Comparison of ENCODE assay signal across 10 cellular contexts in genomic region chr4:173508386-173509002, GRCh38. TPM values are rescaled to one million over a fixed set of nuclear protein-coding genes. Genes with fewer than 3 reads are reported as not detected.
DNase-seq lines count a peak whose midpoint lies in the region; ATAC-seq and TF ChIP-seq lines count a peak whose summit lies in the region.
"Had no signal": no experiment of that assay in that cellular context is flagged by ENCODE, and none has a peak within 500 bp of the region (broad histone marks: within the 10 kb centered on the region; RNA-seq: fewer than 3 reads in every experiment).

No MANE protein-coding gene starts in this region.

- peaks cover 97% of the 10 kb centered on the region for H3K27me3 ChIP-seq in CD4-positive, alpha-beta T cell (ENCODE audit: control insufficient read depth, insufficient read depth, low read length)
- peaks cover 100% of the 10 kb centered on the region for H3K27me3 ChIP-seq in ectodermal cell (ENCODE audit: control insufficient read depth, insufficient read depth, low read length, poor library complexity, severe bottlenecking)

- ATAC-seq in CD4-positive, alpha-beta T cell (ENCODE audit: poor library complexity) = no peak
- peak; percentile 0 for ATAC-seq in HG03354 (IDR thresholded peaks at IDR 0.05; ENCODE audit: poor library complexity, severe bottlenecking, unreplicated experiment)
- no peak for ATAC-seq in natural killer cell
- no peak for ATAC-seq in sciatic nerve
- no peak for ATAC-seq in GM18520 (IDR thresholded peaks at IDR 0.05; ENCODE audit: unreplicated experiment)

- H3K9me3 Mint-ChIP-seq in CD4-positive, alpha-beta T cell = no peaks in the 10 kb centered on the region
- H3K9me3 Mint-ChIP-seq in natural killer cell = no peaks in the 10 kb centered on the region

- no peak overlapping the region for H3K27ac Mint-ChIP-seq in CD4-positive, alpha-beta T cell
- no peak overlapping the region for H3K27ac Mint-ChIP-seq in natural killer cell

- whole genome bisulfite sequencing in ectodermal cell, 2 experiments = 3% methylated on average over 31 of the region's 31 CpGs

- H3K36me3 Mint-ChIP-seq in CD4-positive, alpha-beta T cell (ENCODE audit: low read depth) = no peaks in the 10 kb centered on the region
- no peaks in the 10 kb centered on the region for H3K36me3 Mint-ChIP-seq in natural killer cell

- intact Hi-C loops in CD4-positive, alpha-beta T cell (cut with DNase I, micrococcal nuclease) = loop anchor here (10.0 kb wide), 2 partner anchors 646 to 806 kb away; no protein-coding TSS in a partner anchor
- intact Hi-C loops in natural killer cell (cut with micrococcal nuclease) = no loop called here
- intact Hi-C loops in sciatic nerve (cut with DNase I) = no loop called here

- TF ChIP-seq CTCF in CD4-positive, alpha-beta T cell (IDR thresholded peaks at IDR 0.05) = no peak
- TF ChIP-seq CTCF in natural killer cell (IDR thresholded peaks at IDR 0.05) = no peak

- POLR2A ChIA-PET in CD4-positive, alpha-beta T cell (lab: Charles Lee) = interaction anchor here (1.8 kb wide), 1 partner anchor 175 kb away, joined by 7 read pairs; the partner anchor contains the start of gene HMGB2

- H3K4me3 Mint-ChIP-seq in CD4-positive, alpha-beta T cell = peak overlapping the region; percentile 85
- H3K4me3 Mint-ChIP-seq in natural killer cell = peak overlapping the region; percentile 79

- H3K36me3 ChIP-seq in ectodermal cell (ENCODE audit: control insufficient read depth, insufficient read depth, low read length) = no peaks in the 10 kb centered on the region
- H3K36me3 ChIP-seq: lower lobe of right lung had no signal

- CTCF ChIA-PET in CD4-positive, alpha-beta T cell (lab: Charles Lee) = no interaction called here

- peaks cover 46% of the 10 kb centered on the region for H3K4me1 Mint-ChIP-seq in CD4-positive, alpha-beta T cell (ENCODE audit: low read depth)
- peaks cover 22 to 38% of the 10 kb centered on the region in 2 donors for H3K4me1 Mint-ChIP-seq in natural killer cell

- H3K4me3 ChIP-seq in ectodermal cell (ENCODE audit: insufficient read depth, low read depth, low read length) = peak overlapping the region; percentile 46

- peaks cover 97% of the 10 kb centered on the region for H3K27me3 Mint-ChIP-seq in CD4-positive, alpha-beta T cell
- H3K27me3 Mint-ChIP-seq in natural killer cell (ENCODE audit: low read depth in 2 of 2) = peaks cover 61 to 72% of the 10 kb centered on the region in 2 donors

- no peak for DNase-seq in CD4-positive, alpha-beta T cell
- DNase-seq in natural killer cell = no peak
- DNase-seq in sciatic nerve (ENCODE audit: low spot score) = no peak
- DNase-seq in KG1 (lab: John Stamatoyannopoulos, UW) = no peak
- DNase-seq in NCI-H345 (lab: John Stamatoyannopoulos, UW) = no peak
- DNase-seq: lower lobe of right lung; stimulated activated CD4-positive, alpha-beta T cell treated with anti-CD3 and anti-CD28 coated beads, Interleukin-4, amount 100 ng/mL, for 1 hour had no signal

- peaks cover 5% of the 10 kb centered on the region for H3K9me3 ChIP-seq in CD4-positive, alpha-beta T cell (ENCODE audit: control insufficient read depth, low read length)
- H3K9me3 ChIP-seq in ectodermal cell (ENCODE audit: control insufficient read depth, low read length) = no peaks in the 10 kb centered on the region
- H3K9me3 ChIP-seq: lower lobe of right lung had no signal

- H3K27ac ChIP-seq in CD4-positive, alpha-beta T cell (ENCODE audit: low read depth, low read length) = no peak overlapping the region
- no peak overlapping the region for H3K27ac ChIP-seq in ectodermal cell (ENCODE audit: insufficient read depth, low read depth, low read length, poor library complexity, severe bottlenecking)
- H3K27ac ChIP-seq: lower lobe of right lung had no signal

- no peaks in the 10 kb centered on the region for H3K4me1 ChIP-seq in ectodermal cell (ENCODE audit: control insufficient read depth, insufficient read depth, low read length)

RNA-seq across cellular contexts. Expression of gene HAND2, which starts 21.5 kb away (rescaled TPM):
- total RNA-seq in CD4-positive, alpha-beta T cell = not detected
- 0.56 TPM for polyA plus RNA-seq in ectodermal cell (2013, experiment 1 of 4)
- polyA plus RNA-seq in ectodermal cell (2013, experiment 2 of 4) = 0.48 TPM
- polyA plus RNA-seq in ectodermal cell (2013, experiment 3 of 4) = 0.91 TPM
- polyA plus RNA-seq in ectodermal cell (2013, experiment 4 of 4) = 0.89 TPM
- not detected for total RNA-seq in natural killer cell
- 0.27 TPM for total RNA-seq in sciatic nerve

Comparison
In these comparisons a context has a peak if more than half of its experiments do, and no peak if none do; other contexts are left out.
1. intact Hi-C loops: an anchor here in CD4-positive, alpha-beta T cell (10.0 kb wide); none called in natural killer cell and sciatic nerve.